ENCODE assay signal across 8 cellular contexts in genomic region chr1:227946624-227947424, GRCh38. TPM values are rescaled to one million over a fixed set of nuclear protein-coding genes. Genes with fewer than 3 reads are reported as not detected.
A peak's percentile ranks its signal among the peaks of the same experiment; 100 is the strongest.
DNase-seq lines count a peak whose midpoint lies in the region; ATAC-seq, FAIRE-seq and TF ChIP-seq lines count a peak whose summit lies in the region.

No MANE protein-coding gene starts in this region.

- H3K9me3 Mint-ChIP-seq in chondrocyte (ENCODE audit: low read depth): no peaks in the 10 kb centered on the region

- no peaks in the 10 kb centered on the region for H3K36me3 Mint-ChIP-seq in chondrocyte (ENCODE audit: low read depth)

- H3K9ac ChIP-seq in kidney (ENCODE audit: low read length in 2 of 2): no peak overlapping the region

- H3K27me3 Mint-ChIP-seq in chondrocyte (ENCODE audit: low read depth): no peaks in the 10 kb centered on the region

- DNase-seq in COLO829 (ENCODE audit: low spot score) (peak; percentile 63), NCI-H1105 (lab: John Stamatoyannopoulos, UW) (peak; percentile 34), chondrocyte (ENCODE audit: low spot score) (peak; percentile 92), kidney (peak; percentile 93)
- DNase-seq in stimulated activated CD4-positive, alpha-beta T cell treated with anti-CD3 and anti-CD28 coated beads, Interleukin-12 subunit alpha, Interleukin-12 subunit beta, amount 100 ng/mL, for 24 hours (ENCODE audit: low read depth in 2 of 2): peak; percentile 12 to 36
- no peak for DNase-seq in NK-92 treated with Interleukin-12 subunit alpha and Interleukin-12 subunit beta, amount 100 ng/mL, for 24 hours (lab: John Stamatoyannopoulos, UW)

- no peak for FAIRE-seq in kidney (lab: Jason Lieb, UNC)

- no peaks in the 10 kb centered on the region for H3K9me3 ChIP-seq in kidney (ENCODE audit: control insufficient read depth in 1 of 2, low read length in 2 of 2)

- no peak overlapping the region for H3K27ac ChIP-seq in kidney (ENCODE audit: low read depth in 2 of 2, low read length in 2 of 2)

- H3K4me1 ChIP-seq in kidney (ENCODE audit: control insufficient read depth in 1 of 2, insufficient read depth in 1 of 2, low read depth in 1 of 2, low read length in 2 of 2): peaks cover 6% of the 10 kb centered on the region in 2 donors

- H3K4me3 ChIP-seq in WI38 (ENCODE audit: low read depth, low read length): peak overlapping the region; percentile 64
- peak overlapping the region; percentile 9 to 47 for H3K4me3 ChIP-seq in kidney (ENCODE audit: low read length in 2 of 2)

- peak; percentile 51 for ATAC-seq in GM21423 (IDR thresholded peaks at IDR 0.05; ENCODE audit: unreplicated experiment)

- no peaks in the 10 kb centered on the region for H3K36me3 ChIP-seq in kidney (ENCODE audit: control insufficient read depth in 1 of 2, insufficient read depth in 2 of 2, low read length in 2 of 2)

- TF ChIP-seq CTCF in WI38 (IDR thresholded peaks at IDR 0.05; ENCODE audit: low read depth, low read length) (peak; percentile 47), chondrocyte (IDR thresholded peaks at IDR 0.05) (peak; percentile 97), kidney (IDR thresholded peaks at IDR 0.05; ENCODE audit: borderline replicate concordance, extremely low read depth, insufficient read depth) (peak; percentile 80)

- peaks cover 24% of the 10 kb centered on the region for H3K4me1 Mint-ChIP-seq in chondrocyte (ENCODE audit: low read depth)

- peak overlapping the region; percentile 79 for H3K4me3 Mint-ChIP-seq in chondrocyte (ENCODE audit: unreplicated experiment)

- H3K27ac Mint-ChIP-seq in chondrocyte (ENCODE audit: unreplicated experiment): peak overlapping the region; percentile 85

- intact Hi-C loops in kidney (cut with DNase I): loop anchor here (10.0 kb wide), 1 partner anchor 182 kb away; no protein-coding TSS in a partner anchor

RNA-seq across cellular contexts. Expression of gene WNT9A, which starts 0.9 kb away (rescaled TPM):
- total RNA-seq in chondrocyte (2.5 to 4.2 TPM (median 2.7 TPM) in 3 replicates), kidney (3.1 TPM)
- 0.58 TPM for polyA plus RNA-seq in kidney (ENCODE audit: insufficient read depth, low read depth, low replicate concordance)

RNA-seq across cellular contexts. Expression of gene WNT3A, which starts 60.0 kb away (rescaled TPM):
- total RNA-seq in chondrocyte: not detected in 3 replicates
- not detected for total RNA-seq in kidney
- polyA plus RNA-seq in kidney (ENCODE audit: insufficient read depth, low read depth, low replicate concordance): not detected

Comparison
In these comparisons a context has a peak if more than half of its experiments do, and no peak if none do; other contexts are left out.
1. CTCF ChIP-seq: peak in every context shown above with its lines; median percentile 97 in chondrocyte; 80 in kidney; 47 in WI38.